1 cellular context compared by ENCODE assay signal in genomic region chr6:143164565-143165105, GRCh38.
TF ChIP-seq lines count a peak whose summit lies in the region.

No MANE protein-coding gene starts in this region.

TF ChIP-seq in K562, 482 proteins besides CTCF, POLR2A, EP300 and RAD21 (continued from another document and continues in another):
- no peak for TF ChIP-seq ZNF407 (IDR thresholded peaks at IDR 0.05; ENCODE audit: low read depth)
- TF ChIP-seq SRSF9 (IDR thresholded peaks at IDR 0.05; ENCODE audit: borderline replicate concordance, low read depth, low read length) = no peak
- 0 out of 2 replicates have a peak, but pooled peaks have one; percentile 18 for TF ChIP-seq OTX1 (CRISPR knock-in tag; IDR thresholded peaks at IDR 0.05)
- TF ChIP-seq ZNF511 (CRISPR knock-in tag; IDR thresholded peaks at IDR 0.05) = no peak
- no peak for TF ChIP-seq ZKSCAN8 (CRISPR knock-in tag; IDR thresholded peaks at IDR 0.05)
- peak; percentile 44; the same call in 1 of the 2 replicates for TF ChIP-seq TOE1 (IDR thresholded peaks at IDR 0.05; ENCODE audit: borderline replicate concordance)
- TF ChIP-seq TOE1 (CRISPR knock-in tag; IDR thresholded peaks at IDR 0.05; ENCODE audit: borderline replicate concordance, low read depth) = no peak
- TF ChIP-seq ILF3 (IDR thresholded peaks at IDR 0.05; ENCODE audit: borderline replicate concordance) = no peak
- peak; percentile 93 for TF ChIP-seq DPF2 (IDR thresholded peaks at IDR 0.05)
- no peak for TF ChIP-seq ARID3A (IDR thresholded peaks at IDR 0.05; ENCODE audit: borderline replicate concordance, low read depth, low read length)
- peak; percentile 19; the same call in 1 of the 2 replicates for TF ChIP-seq ZNF586 (CRISPR knock-in tag; conservative IDR thresholded peaks at IDR 0.05)
- no peak for TF ChIP-seq GTF3C2 (IDR thresholded peaks at IDR 0.05; ENCODE audit: borderline replicate concordance, extremely low read depth, insufficient read length)
- peak in 1 of 2 experiments; percentile 48; a peak in 1 of 4 replicates for TF ChIP-seq CSDE1 (IDR thresholded peaks at IDR 0.05)
- peak; percentile 54 for TF ChIP-seq GATA2 (CRISPR knock-in tag; IDR thresholded peaks at IDR 0.05)
- peak; percentile 59; the same call in 1 of the 2 replicates for TF ChIP-seq MBD2 (IDR thresholded peaks at IDR 0.05; ENCODE audit: borderline replicate concordance, low read depth)
- peak; percentile 77; the same call in 1 of the 2 replicates for TF ChIP-seq ZKSCAN1 (IDR thresholded peaks at IDR 0.05; ENCODE audit: low read depth, low read length)
- TF ChIP-seq ZNF395 (CRISPR knock-in tag; IDR thresholded peaks at IDR 0.05) = 0 out of 2 replicates have a peak, but pooled peaks have one; percentile 33
- TF ChIP-seq GATAD2B (IDR thresholded peaks at IDR 0.05; ENCODE audit: borderline replicate concordance) = no peak
- no peak for TF ChIP-seq ZBTB33 (CRISPR knock-in tag; IDR thresholded peaks at IDR 0.05)
- no peak for TF ChIP-seq MBD1 (CRISPR knock-in tag; IDR thresholded peaks at IDR 0.05)
- no peak for TF ChIP-seq ZNF232 (CRISPR knock-in tag; IDR thresholded peaks at IDR 0.05)
- TF ChIP-seq SNAPC5 (CRISPR knock-in tag; IDR thresholded peaks at IDR 0.05) = no peak
- no peak for TF ChIP-seq SMAD3 (CRISPR knock-in tag; conservative IDR thresholded peaks at IDR 0.05)
- TF ChIP-seq TBP (optimal IDR thresholded peaks at IDR 0.05; ENCODE audit: low read depth, low read length) = peak; percentile 94
- TF ChIP-seq JUN (IDR thresholded peaks at IDR 0.05; ENCODE audit: borderline replicate concordance, low read depth, low read length) = no peak
- TF ChIP-seq JUN (CRISPR knock-in tag; IDR thresholded peaks at IDR 0.05; ENCODE audit: borderline replicate concordance) = no peak
- TF ChIP-seq JUNB (CRISPR knock-in tag; conservative IDR thresholded peaks at IDR 0.05) = no peak
- TF ChIP-seq NCOA2 (IDR thresholded peaks at IDR 0.05; ENCODE audit: partially characterized antibody in 2 of 2) = no peak
- TF ChIP-seq ZNF280B (CRISPR knock-in tag; IDR thresholded peaks at IDR 0.05) = no peak
- TF ChIP-seq ZNF224 (CRISPR knock-in tag; IDR thresholded peaks at IDR 0.05) = no peak
- no peak for TF ChIP-seq DIDO1 (tag; IDR thresholded peaks at IDR 0.05; ENCODE audit: low read depth)
- TF ChIP-seq ETV6 (IDR thresholded peaks at IDR 0.05; ENCODE audit: borderline replicate concordance in 1 of 2, low read depth in 2 of 2, low read length in 1 of 2) = peak in 1 of 2 experiments; percentile 81; a peak in 2 of 4 replicates
- no peak for TF ChIP-seq ETV6 (CRISPR knock-in tag; IDR thresholded peaks at IDR 0.05; ENCODE audit: borderline replicate concordance)
- TF ChIP-seq TEAD4 (IDR thresholded peaks at IDR 0.05; ENCODE audit: low read length) = peak; percentile 96
- TF ChIP-seq TEAD4 (CRISPR knock-in tag; IDR thresholded peaks at IDR 0.05; ENCODE audit: borderline replicate concordance) = no peak
- no peak for TF ChIP-seq PTRF (tag; IDR thresholded peaks at IDR 0.05)
- TF ChIP-seq RBFOX2 (IDR thresholded peaks at IDR 0.05; ENCODE audit: low read depth, low read length) = peak; percentile 59
- peak; percentile 70 for TF ChIP-seq MEIS2 (IDR thresholded peaks at IDR 0.05; ENCODE audit: partially characterized antibody)
- TF ChIP-seq SMARCB1 (IDR thresholded peaks at IDR 0.05; ENCODE audit: insufficient read length, low read depth) = peak; percentile 64
- TF ChIP-seq BCOR (IDR thresholded peaks at IDR 0.05) = no peak; the same call in 1 of the 2 replicates
- no peak for TF ChIP-seq MTF1 (CRISPR knock-in tag; IDR thresholded peaks at IDR 0.05; ENCODE audit: borderline replicate concordance)
